ENCODE assay signal across 2 cellular contexts in genomic region chr5:16679863-16680262, GRCh38.
TF ChIP-seq lines count a peak whose summit lies in the region.

No MANE protein-coding gene starts in this region.

TF ChIP-seq in HCT116, 20 proteins besides CTCF, POLR2A, EP300 and RAD21 (continued from another document):
- TF ChIP-seq EZH2phosphoT487 (IDR thresholded peaks at IDR 0.05; ENCODE audit: borderline replicate concordance) (no peak), JUND (IDR thresholded peaks at IDR 0.05) (no peak), ZBTB33 (IDR thresholded peaks at IDR 0.05; ENCODE audit: extremely low read depth, insufficient replicate concordance, low read length) (no peak), SRF (IDR thresholded peaks at IDR 0.05; ENCODE audit: low read depth) (no peak), CEBPB (IDR thresholded peaks at IDR 0.05; ENCODE audit: low read depth) (no peak), REST (IDR thresholded peaks at IDR 0.05; ENCODE audit: low read depth) (no peak), ELF1 (IDR thresholded peaks at IDR 0.05; ENCODE audit: borderline replicate concordance, low read depth) (no peak), ZFX (IDR thresholded peaks at IDR 0.05) (no peak), FOSL1 (IDR thresholded peaks at IDR 0.05; ENCODE audit: low read depth) (no peak), TCF7L2 (IDR thresholded peaks at IDR 0.05; ENCODE audit: borderline replicate concordance, extremely low read depth, insufficient read depth, insufficient read length) (no peak), SIN3A (IDR thresholded peaks at IDR 0.05; ENCODE audit: low read depth) (no peak)

TF ChIP-seq in WTC11, 78 proteins besides CTCF, POLR2A, EP300 and RAD21 (continued from another document):
- no peak for TF ChIP-seq PRDM15 (CRISPR knock-in tag; IDR thresholded peaks at IDR 0.05)
- TF ChIP-seq ZMAT4 (CRISPR knock-in tag; IDR thresholded peaks at IDR 0.05): no peak
- TF ChIP-seq E2F4 (CRISPR knock-in tag; IDR thresholded peaks at IDR 0.05; ENCODE audit: borderline replicate concordance, low read depth): no peak
- TF ChIP-seq OVOL2 (CRISPR knock-in tag; IDR thresholded peaks at IDR 0.05; ENCODE audit: borderline replicate concordance): no peak
- no peak for TF ChIP-seq MLX (CRISPR knock-in tag; IDR thresholded peaks at IDR 0.05)
- no peak for TF ChIP-seq ZNF219 (CRISPR knock-in tag; IDR thresholded peaks at IDR 0.05; ENCODE audit: borderline replicate concordance)
- no peak for TF ChIP-seq PRRX2 (CRISPR knock-in tag; IDR thresholded peaks at IDR 0.05)
- no peak for TF ChIP-seq ZNF232 (CRISPR knock-in tag; IDR thresholded peaks at IDR 0.05)
- TF ChIP-seq ELF4 (CRISPR knock-in tag; IDR thresholded peaks at IDR 0.05; ENCODE audit: low read depth): no peak
- TF ChIP-seq SOX15 (CRISPR knock-in tag; IDR thresholded peaks at IDR 0.05): no peak
- no peak for TF ChIP-seq MYBL2 (CRISPR knock-in tag; IDR thresholded peaks at IDR 0.05)
- TF ChIP-seq JUN (CRISPR knock-in tag; IDR thresholded peaks at IDR 0.05): no peak
- TF ChIP-seq ZNF532 (CRISPR knock-in tag; IDR thresholded peaks at IDR 0.05; ENCODE audit: borderline replicate concordance): no peak
- no peak for TF ChIP-seq ERG (CRISPR knock-in tag; IDR thresholded peaks at IDR 0.05)
- TF ChIP-seq TCF7 (CRISPR knock-in tag; IDR thresholded peaks at IDR 0.05; ENCODE audit: low read depth): no peak
- no peak for TF ChIP-seq ESRRA (CRISPR knock-in tag; IDR thresholded peaks at IDR 0.05; ENCODE audit: borderline replicate concordance)
- no peak for TF ChIP-seq ZNF317 (CRISPR knock-in tag; IDR thresholded peaks at IDR 0.05; ENCODE audit: borderline replicate concordance, low read depth)
